ENCODE assay signal across 9 cellular contexts in the genomic region with DNA sequence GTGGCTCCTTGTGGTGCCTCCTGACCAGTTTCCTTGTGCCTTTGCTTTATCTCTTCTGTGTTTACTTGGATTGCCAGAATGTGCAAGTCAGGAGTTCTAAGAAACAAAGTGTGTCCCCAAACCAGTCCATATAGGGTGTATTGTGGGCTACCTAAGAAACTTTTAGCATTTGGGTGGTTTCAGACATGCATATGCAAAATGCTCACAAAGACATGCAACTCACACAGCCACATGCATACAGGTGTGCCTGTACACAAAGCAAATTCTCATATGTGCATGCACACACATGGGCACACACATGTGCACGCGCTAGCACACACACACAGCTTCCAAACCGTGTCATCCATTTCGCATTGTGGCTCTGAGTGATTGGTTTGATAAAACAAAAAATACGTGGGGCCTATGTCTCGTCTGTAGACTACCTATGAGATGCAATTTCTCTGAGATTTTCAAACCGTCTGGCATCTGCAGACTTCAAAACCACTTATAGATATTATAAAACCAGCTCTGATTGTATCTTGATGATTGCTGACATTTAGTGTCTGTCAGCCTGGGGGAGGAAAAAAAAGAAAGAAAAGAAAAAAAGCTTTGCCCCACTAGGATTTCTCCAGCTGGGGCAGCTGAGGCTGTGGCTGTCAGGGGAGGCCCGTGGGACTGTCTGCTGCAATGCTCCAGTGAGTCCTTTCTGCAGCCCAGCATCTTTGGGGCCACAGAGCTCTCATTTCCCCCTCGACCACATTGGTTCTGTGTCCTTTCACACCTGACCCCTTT.
DNase-seq lines count a peak whose midpoint lies in the region; ATAC-seq and TF ChIP-seq lines count a peak whose summit lies in the region.
"Had no signal": no experiment of that assay in that cellular context is flagged by ENCODE, and none has a peak within 500 bp of the region (broad histone marks: within the 10 kb centered on the region; RNA-seq: fewer than 3 reads in every experiment).

No MANE protein-coding gene starts in this region.

- H3K9me3 ChIP-seq in T-helper 17 cell (ENCODE audit: control insufficient read depth, low read length, poor library complexity, severe bottlenecking), result no peaks in the 10 kb centered on the region

- H3K36me3 Mint-ChIP-seq in glutamatergic neuron (ENCODE audit: unreplicated experiment) (no peaks in the 10 kb centered on the region), T-helper 17 cell (ENCODE audit: low read depth) (no peaks in the 10 kb centered on the region)

- H3K4me3 Mint-ChIP-seq in glutamatergic neuron (ENCODE audit: unreplicated experiment), result peak overlapping the region; percentile 48
- no peak overlapping the region for H3K4me3 Mint-ChIP-seq in T-helper 17 cell

- DNase-seq in glutamatergic neuron, result peak; percentile 43
- DNase-seq in NCI-H2107 (lab: John Stamatoyannopoulos, UW), result no peak
- no peak for DNase-seq in NCI-H1048 (lab: John Stamatoyannopoulos, UW)
- no peak for DNase-seq in activated T-cell treated with anti-CD3 and anti-CD28 coated beads, Interleukin-2, amount 50 U/mL, for 1 hour
- no peak for DNase-seq in T-helper 17 cell
- DNase-seq: GM23248 had no signal

- H3K27me3 Mint-ChIP-seq in glutamatergic neuron (ENCODE audit: unreplicated experiment), result no peaks in the 10 kb centered on the region
- H3K27me3 Mint-ChIP-seq in T-helper 17 cell, result no peaks in the 10 kb centered on the region

- peaks cover 22% of the 10 kb centered on the region for H3K4me1 Mint-ChIP-seq in glutamatergic neuron (ENCODE audit: low read depth, unreplicated experiment)
- no peaks in the 10 kb centered on the region for H3K4me1 Mint-ChIP-seq in T-helper 17 cell

- ATAC-seq in GM18508 (IDR thresholded peaks at IDR 0.05; ENCODE audit: insufficient read depth, unreplicated experiment) (peak; percentile 62), GM21529 (IDR thresholded peaks at IDR 0.05; ENCODE audit: unreplicated experiment) (peak; percentile 93), HG03175 (IDR thresholded peaks at IDR 0.05; ENCODE audit: unreplicated experiment) (peak; percentile 86), T-helper 17 cell (no peak)

- no peak for TF ChIP-seq CTCF in glutamatergic neuron (IDR thresholded peaks at IDR 0.05; ENCODE audit: partially characterized antibody, unreplicated experiment)

- H3K9me3 Mint-ChIP-seq in glutamatergic neuron (ENCODE audit: unreplicated experiment), result no peaks in the 10 kb centered on the region

- H3K27ac Mint-ChIP-seq in glutamatergic neuron (ENCODE audit: unreplicated experiment) (peak overlapping the region; percentile 14), T-helper 17 cell (no peak overlapping the region)
